ENCODE assay signal across 8 cellular contexts in genomic region chr20:25065625-25066338, GRCh38. TPM values are rescaled to one million over a fixed set of nuclear protein-coding genes. Genes with fewer than 3 reads are reported as not detected.
DNase-seq lines count a peak whose midpoint lies in the region; ATAC-seq and TF ChIP-seq lines count a peak whose summit lies in the region.

No MANE protein-coding gene starts in this region.

- 25 to 32% methylated on average over 9 of the region's 9 CpGs for WGBS in lung, 2 donors

- H3K27ac ChIP-seq in lung (ENCODE audit: low read depth in 1 of 2, low read length in 1 of 2), result no peak overlapping the region

- H3K9me3 ChIP-seq in lung (ENCODE audit: control insufficient read depth in 2 of 2, insufficient read depth in 1 of 2, low read length in 1 of 2), result peaks cover 0 to 2% of the 10 kb centered on the region in 2 donors

- no peaks in the 10 kb centered on the region for H3K4me1 ChIP-seq in lung (ENCODE audit: control insufficient read depth in 2 of 2, insufficient read depth in 2 of 2, low read length in 2 of 2)

- no peaks in the 10 kb centered on the region for H3K27me3 ChIP-seq in lung (ENCODE audit: control insufficient read depth, insufficient read depth)

- ATAC-seq in GM21723 (IDR thresholded peaks at IDR 0.05; ENCODE audit: unreplicated experiment) (peak; percentile 67), lung (ENCODE audit: insufficient read depth, low FRiP score) (peak; percentile 77), GM18517 (IDR thresholded peaks at IDR 0.05; ENCODE audit: unreplicated experiment) (no peak)

- DNase-seq in Daoy (ENCODE audit: low read depth), result peak; percentile 43
- peak; percentile 29 for DNase-seq in NCI-H1105 treated with DMSO at 0.1 percent for 48 hours (lab: John Stamatoyannopoulos, UW)
- peak; percentile 34 to 36 for DNase-seq in activated CD4-positive, alpha-beta T cell treated with anti-CD3 and anti-CD28 coated beads for 24 hours (ENCODE audit: low read depth in 2 of 2)
- DNase-seq in dermis microvascular lymphatic vessel endothelial cell (ENCODE audit: low read depth in 2 of 2), result peak; percentile 48 to 68
- DNase-seq in lung (ENCODE audit: low spot score), result peak; percentile 62
- DNase-seq in stimulated activated CD8-positive, alpha-beta memory T cell treated with anti-CD3 and anti-CD28 coated beads, Interleukin-4, amount 100 ng/mL, for 4 hours (ENCODE audit: low read depth in 2 of 2, low spot score in 1 of 2), result peak; percentile 27 to 48

- H3K36me3 ChIP-seq in lung (ENCODE audit: control insufficient read depth in 2 of 2, insufficient read depth in 2 of 2, low read length in 2 of 2), result no peaks in the 10 kb centered on the region

- no peak overlapping the region for H3K4me3 ChIP-seq in lung

- peak; percentile 83 for TF ChIP-seq CTCF in lung (IDR thresholded peaks at IDR 0.05; ENCODE audit: control extremely low read depth, extremely low read depth)

RNA-seq across cellular contexts. Expression of gene ACSS1, which starts 7.8 kb away (rescaled TPM):
- total RNA-seq in Daoy (2014; rRNA removed; shearing (Covaris generic)), result 0.51 and 0.86 TPM in 2 replicates
- total RNA-seq in dermis microvascular lymphatic vessel endothelial cell (9.4 and 12.8 TPM in 2 replicates), lung (10 to 100 TPM; 33.6 to 38.9 TPM)
- 10 to 100 TPM; 15.8 to 20.3 TPM for polyA plus RNA-seq in lung

RNA-seq across cellular contexts. Expression of gene VSX1, which starts 16.2 kb away (rescaled TPM):
- not detected in 2 replicates for total RNA-seq in Daoy (2014; rRNA removed; shearing (Covaris generic))
- total RNA-seq in dermis microvascular lymphatic vessel endothelial cell, result not detected in 2 replicates
- total RNA-seq in lung, result not detected
- polyA plus RNA-seq in lung, result not detected
